In the genomic region with DNA sequence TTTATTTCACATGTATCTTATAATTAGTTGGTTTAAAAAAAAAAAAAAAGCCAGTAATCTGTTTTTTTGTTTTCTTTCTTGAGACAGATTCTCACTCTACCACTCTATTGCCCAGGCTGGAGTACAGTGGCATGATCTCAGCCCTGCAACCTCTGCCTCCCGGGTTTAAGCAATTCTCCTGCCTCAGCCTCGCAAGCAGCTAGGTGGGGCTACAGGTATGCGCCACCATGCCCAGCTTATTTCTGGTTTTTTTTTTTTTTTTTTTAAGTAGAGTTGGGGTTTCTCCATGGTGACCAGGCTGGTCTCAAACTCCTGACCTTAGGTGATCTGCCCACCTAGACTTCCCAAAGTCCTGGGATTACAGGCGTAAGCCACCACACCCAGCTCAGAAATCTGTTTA, we compare ENCODE assay signal across 1 cellular context.
TF ChIP-seq lines count a peak whose summit lies in the region.

No MANE protein-coding gene starts in this region.

TF ChIP-seq in WTC11, 78 proteins besides CTCF, POLR2A, EP300 and RAD21 (continued from another document):
- TF ChIP-seq, protein P1, sequence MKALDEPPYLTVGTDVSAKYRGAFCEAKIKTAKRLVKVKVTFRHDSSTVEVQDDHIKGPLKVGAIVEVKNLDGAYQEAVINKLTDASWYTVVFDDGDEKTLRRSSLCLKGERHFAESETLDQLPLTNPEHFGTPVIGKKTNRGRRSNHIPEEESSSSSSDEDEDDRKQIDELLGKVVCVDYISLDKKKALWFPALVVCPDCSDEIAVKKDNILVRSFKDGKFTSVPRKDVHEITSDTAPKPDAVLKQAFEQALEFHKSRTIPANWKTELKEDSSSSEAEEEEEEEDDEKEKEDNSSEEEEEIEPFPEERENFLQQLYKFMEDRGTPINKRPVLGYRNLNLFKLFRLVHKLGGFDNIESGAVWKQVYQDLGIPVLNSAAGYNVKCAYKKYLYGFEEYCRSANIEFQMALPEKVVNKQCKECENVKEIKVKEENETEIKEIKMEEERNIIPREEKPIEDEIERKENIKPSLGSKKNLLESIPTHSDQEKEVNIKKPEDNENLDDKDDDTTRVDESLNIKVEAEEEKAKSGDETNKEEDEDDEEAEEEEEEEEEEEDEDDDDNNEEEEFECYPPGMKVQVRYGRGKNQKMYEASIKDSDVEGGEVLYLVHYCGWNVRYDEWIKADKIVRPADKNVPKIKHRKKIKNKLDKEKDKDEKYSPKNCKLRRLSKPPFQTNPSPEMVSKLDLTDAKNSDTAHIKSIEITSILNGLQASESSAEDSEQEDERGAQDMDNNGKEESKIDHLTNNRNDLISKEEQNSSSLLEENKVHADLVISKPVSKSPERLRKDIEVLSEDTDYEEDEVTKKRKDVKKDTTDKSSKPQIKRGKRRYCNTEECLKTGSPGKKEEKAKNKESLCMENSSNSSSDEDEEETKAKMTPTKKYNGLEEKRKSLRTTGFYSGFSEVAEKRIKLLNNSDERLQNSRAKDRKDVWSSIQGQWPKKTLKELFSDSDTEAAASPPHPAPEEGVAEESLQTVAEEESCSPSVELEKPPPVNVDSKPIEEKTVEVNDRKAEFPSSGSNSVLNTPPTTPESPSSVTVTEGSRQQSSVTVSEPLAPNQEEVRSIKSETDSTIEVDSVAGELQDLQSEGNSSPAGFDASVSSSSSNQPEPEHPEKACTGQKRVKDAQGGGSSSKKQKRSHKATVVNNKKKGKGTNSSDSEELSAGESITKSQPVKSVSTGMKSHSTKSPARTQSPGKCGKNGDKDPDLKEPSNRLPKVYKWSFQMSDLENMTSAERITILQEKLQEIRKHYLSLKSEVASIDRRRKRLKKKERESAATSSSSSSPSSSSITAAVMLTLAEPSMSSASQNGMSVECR (CRISPR knock-in tag; IDR thresholded peaks at IDR 0.05; ENCODE audit: borderline replicate concordance): no peak
- TF ChIP-seq, protein P2, sequence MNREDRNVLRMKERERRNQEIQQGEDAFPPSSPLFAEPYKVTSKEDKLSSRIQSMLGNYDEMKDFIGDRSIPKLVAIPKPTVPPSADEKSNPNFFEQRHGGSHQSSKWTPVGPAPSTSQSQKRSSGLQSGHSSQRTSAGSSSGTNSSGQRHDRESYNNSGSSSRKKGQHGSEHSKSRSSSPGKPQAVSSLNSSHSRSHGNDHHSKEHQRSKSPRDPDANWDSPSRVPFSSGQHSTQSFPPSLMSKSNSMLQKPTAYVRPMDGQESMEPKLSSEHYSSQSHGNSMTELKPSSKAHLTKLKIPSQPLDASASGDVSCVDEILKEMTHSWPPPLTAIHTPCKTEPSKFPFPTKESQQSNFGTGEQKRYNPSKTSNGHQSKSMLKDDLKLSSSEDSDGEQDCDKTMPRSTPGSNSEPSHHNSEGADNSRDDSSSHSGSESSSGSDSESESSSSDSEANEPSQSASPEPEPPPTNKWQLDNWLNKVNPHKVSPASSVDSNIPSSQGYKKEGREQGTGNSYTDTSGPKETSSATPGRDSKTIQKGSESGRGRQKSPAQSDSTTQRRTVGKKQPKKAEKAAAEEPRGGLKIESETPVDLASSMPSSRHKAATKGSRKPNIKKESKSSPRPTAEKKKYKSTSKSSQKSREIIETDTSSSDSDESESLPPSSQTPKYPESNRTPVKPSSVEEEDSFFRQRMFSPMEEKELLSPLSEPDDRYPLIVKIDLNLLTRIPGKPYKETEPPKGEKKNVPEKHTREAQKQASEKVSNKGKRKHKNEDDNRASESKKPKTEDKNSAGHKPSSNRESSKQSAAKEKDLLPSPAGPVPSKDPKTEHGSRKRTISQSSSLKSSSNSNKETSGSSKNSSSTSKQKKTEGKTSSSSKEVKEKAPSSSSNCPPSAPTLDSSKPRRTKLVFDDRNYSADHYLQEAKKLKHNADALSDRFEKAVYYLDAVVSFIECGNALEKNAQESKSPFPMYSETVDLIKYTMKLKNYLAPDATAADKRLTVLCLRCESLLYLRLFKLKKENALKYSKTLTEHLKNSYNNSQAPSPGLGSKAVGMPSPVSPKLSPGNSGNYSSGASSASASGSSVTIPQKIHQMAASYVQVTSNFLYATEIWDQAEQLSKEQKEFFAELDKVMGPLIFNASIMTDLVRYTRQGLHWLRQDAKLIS (CRISPR knock-in tag; IDR thresholded peaks at IDR 0.05; ENCODE audit: borderline replicate concordance): no peak
- TF ChIP-seq ZNF423 (CRISPR knock-in tag; IDR thresholded peaks at IDR 0.05) (no peak), JAZF1 (CRISPR knock-in tag; IDR thresholded peaks at IDR 0.05) (no peak), NFYB (CRISPR knock-in tag; conservative IDR thresholded peaks at IDR 0.05; ENCODE audit: low read depth) (no peak)
